Comparison of ENCODE assay signal across 29 cellular contexts in genomic region chr13:50149143-50149703, GRCh38.
A peak's percentile ranks its signal among the peaks of the same experiment; 100 is the strongest.
DNase-seq lines count a peak whose midpoint lies in the region; FAIRE-seq and TF ChIP-seq lines count a peak whose summit lies in the region.
"Had no signal": no experiment of that assay in that cellular context is flagged by ENCODE, and none has a peak within 500 bp of the region (broad histone marks: within the 10 kb centered on the region; RNA-seq: fewer than 3 reads in every experiment).

No MANE protein-coding gene starts in this region.

- H3K9me3 ChIP-seq in SJCRH30 (replicated peaks) (no peaks in the 10 kb centered on the region), Karpas-422 (ENCODE audit: low read length) (no peaks in the 10 kb centered on the region)
- H3K9me3 ChIP-seq: adrenal gland, BLaER1, breast epithelium, Caco-2, colonic mucosa, gastrocnemius medialis, neutrophil, prostate gland had no signal

- H3K4me2 ChIP-seq in Karpas-422 (ENCODE audit: low read depth, low read length, poor library complexity, severe bottlenecking) = no peak overlapping the region
- H3K4me2 ChIP-seq: BLaER1, PC-9 had no signal

- no peak for FAIRE-seq in GM19239 (lab: Jason Lieb, UNC)
- FAIRE-seq: TTC549 had no signal

- H3K36me3 ChIP-seq in SJCRH30 (no peaks in the 10 kb centered on the region), Karpas-422 (ENCODE audit: insufficient read depth, low read length) (no peaks in the 10 kb centered on the region)
- H3K36me3 ChIP-seq: adrenal gland, BLaER1, breast epithelium, colonic mucosa, gastrocnemius medialis, neutrophil, prostate gland had no signal

- no peak overlapping the region for H2AFZ ChIP-seq in Karpas-422 (ENCODE audit: low read length)
- H2AFZ ChIP-seq: PC-9 had no signal

- no peaks in the 10 kb centered on the region for H3K27me3 ChIP-seq in SJCRH30
- H3K27me3 ChIP-seq in Karpas-422 (ENCODE audit: low read length) = no peaks in the 10 kb centered on the region
- H3K27me3 ChIP-seq: adrenal gland, BLaER1, breast epithelium, colonic mucosa, gastrocnemius medialis, neutrophil had no signal

- H3K4me3 ChIP-seq in LNCaP clone FGC (ENCODE audit: low read depth, low read length) = no peak overlapping the region
- no peak overlapping the region; the same call in 1 of the 2 replicates for H3K4me3 ChIP-seq in SJCRH30
- no peak overlapping the region for H3K4me3 ChIP-seq in Karpas-422 (ENCODE audit: low read length)
- H3K4me3 ChIP-seq: adrenal gland, BLaER1, breast epithelium, colonic mucosa, gastrocnemius medialis, PC-9, prostate gland, skin epidermis had no signal

- H3K4me1 ChIP-seq in SJCRH30 = peaks cover 17% of the 10 kb centered on the region
- H3K4me1 ChIP-seq in Karpas-422 (ENCODE audit: low read length) = peaks cover 38% of the 10 kb centered on the region
- H3K4me1 ChIP-seq: breast epithelium, Caco-2, colonic mucosa had no signal

- H4K20me1 ChIP-seq in Karpas-422 (ENCODE audit: insufficient read depth, low read depth, low read length) = no peaks in the 10 kb centered on the region
- H4K20me1 ChIP-seq: BLaER1 had no signal

- no peak overlapping the region for H3K9ac ChIP-seq in Karpas-422 (ENCODE audit: low read length)
- H3K9ac ChIP-seq: BLaER1 had no signal

- peak; percentile 1 for DNase-seq in NCI-H345 (lab: John Stamatoyannopoulos, UW)
- DNase-seq in NCI-H345 treated with DMSO at 0.1 percent for 48 hours (lab: John Stamatoyannopoulos, UW; ENCODE audit: unreplicated experiment) = no peak
- peak; percentile 87 for DNase-seq in LNCaP clone FGC (ENCODE audit: low read depth)
- peak in 1 of 2 experiments; percentile 54 for DNase-seq in SJCRH30
- DNase-seq in foreskin melanocyte = peak; percentile 52
- DNase-seq in Karpas-422 = no peak
- no peak for DNase-seq in NCI-H446 treated with DMSO at 0.1 percent for 48 hours (lab: John Stamatoyannopoulos, UW)
- no peak for DNase-seq in GM19239 (ENCODE audit: insufficient read length, low spot score)
- DNase-seq: activated CD8-positive, alpha-beta memory T cell treated with anti-CD3 and anti-CD28 coated beads for 24 hours; activated T-cell treated with anti-CD3 and anti-CD28 coated beads, Interleukin-2, amount 50 U/mL, for 1 hour; Caco-2; colonic mucosa; effector memory CD4-positive, alpha-beta T cell; gastrocnemius medialis; hippocampal formation; immature natural killer cell; mesendoderm; MM.1S; NCI-H1436; SHP77 treated with DMSO at 0.1 percent for 48 hours; T-helper 1 cell had no signal

- TF ChIP-seq CTCF in LNCaP clone FGC (IDR thresholded peaks at IDR 0.05; ENCODE audit: control insufficient read depth, extremely low read depth, insufficient read depth) = no peak

- H3K9me2 ChIP-seq in Karpas-422 (replicated peaks; ENCODE audit: insufficient read depth, low read length) = no peaks in the 10 kb centered on the region

- peak overlapping the region; percentile 28; the same call in 1 of the 2 replicates for H3K27ac ChIP-seq in SJCRH30
- H3K27ac ChIP-seq in Karpas-422 (ENCODE audit: low read length) = no peak overlapping the region
- H3K27ac ChIP-seq: adrenal gland, BLaER1, breast epithelium, colonic mucosa, gastrocnemius medialis, neutrophil, PC-9, skin epidermis had no signal

- H3K79me2 ChIP-seq in Karpas-422 (ENCODE audit: low read length) = no peaks in the 10 kb centered on the region

Comparison
In these comparisons a context has a peak if more than half of its experiments do, and no peak if none do; other contexts are left out.
1. DNase-seq: peak in NCI-H345 (single experiment), LNCaP clone FGC (single experiment) and foreskin melanocyte (single experiment); none in NCI-H345 treated with DMSO at 0.1 percent for 48 hours (single experiment), Karpas-422 (single experiment), NCI-H446 treated with DMSO at 0.1 percent for 48 hours (single experiment) and GM19239 (single experiment).